ENCODE assay signal across 15 cellular contexts in genomic region chr18:56538756-56539155, GRCh38.
DNase-seq lines count a peak whose midpoint lies in the region; ATAC-seq lines count a peak whose summit lies in the region.
"Had no signal": no experiment of that assay in that cellular context is flagged by ENCODE, and none has a peak within 500 bp of the region (broad histone marks: within the 10 kb centered on the region; RNA-seq: fewer than 3 reads in every experiment).

No MANE protein-coding gene starts in this region.

- DNase-seq in AG08395 (ENCODE audit: low spot score) = peak; percentile 71
- DNase-seq in GM04503 (ENCODE audit: low read depth) = peak; percentile 44
- peak; percentile 33 for DNase-seq in M059J (ENCODE audit: low read depth)
- peak; percentile 29 for DNase-seq in fibroblast of peridontal ligament (ENCODE audit: extremely low read depth)
- no peak for DNase-seq in NCI-H146 (lab: John Stamatoyannopoulos, UW)
- no peak for DNase-seq in DMS153 treated with DMSO at 0.1 percent for 48 hours (lab: John Stamatoyannopoulos, UW; ENCODE audit: unreplicated experiment)
- DNase-seq: AML-193; CD4-positive, CD25-positive, alpha-beta regulatory T cell; NCI-H1417 treated with DMSO at 0.1 percent for 48 hours; NCI-H2029; NCI-H748 treated with DMSO at 0.1 percent for 48 hours; RPMI8226 had no signal

- no peak for ATAC-seq in GM21447 (IDR thresholded peaks at IDR 0.05; ENCODE audit: unreplicated experiment)
- ATAC-seq in GM21786 (IDR thresholded peaks at IDR 0.05; ENCODE audit: unreplicated experiment) = no peak
- ATAC-seq: GM12878 had no signal

Comparison
In these comparisons a context has a peak if more than half of its experiments do, and no peak if none do; other contexts are left out.
1. DNase-seq: peak in AG08395 (single experiment), GM04503 (single experiment), M059J (single experiment) and fibroblast of peridontal ligament (single experiment); none in NCI-H146 (single experiment) and DMS153 treated with DMSO at 0.1 percent for 48 hours (single experiment).